In genomic region chr20:37879843-37880242, GRCh38 we compare ENCODE assay signal across 8 cellular contexts. TPM values are rescaled to one million over a fixed set of nuclear protein-coding genes. Genes with fewer than 3 reads are reported as not detected.
"Had no signal": no experiment of that assay in that cellular context is flagged by ENCODE, and none has a peak within 500 bp of the region (broad histone marks: within the 10 kb centered on the region; RNA-seq: fewer than 3 reads in every experiment).

No MANE protein-coding gene starts in this region.

- ATAC-seq: HCT116 had no signal

- H3K4me3 ChIP-seq: GM23248, HAP-1 had no signal

- H3K27ac ChIP-seq: GM23248 had no signal

- DNase-seq: GM23248, GOT3, H7, IMR-90, KBM-7 had no signal

- H3K36me3 ChIP-seq: HAP-1 had no signal

- H3K9me3 ChIP-seq: HAP-1 had no signal

- H2AFZ ChIP-seq: GM23248 had no signal

- H3K4me1 ChIP-seq: HAP-1 had no signal

- H3K9ac ChIP-seq: GM23248 had no signal

RNA-seq across cellular contexts. Expression of gene VSTM2L, which starts 23.1 kb away (rescaled TPM):
- total RNA-seq: HT-29 had no signal
